1 cellular context compared by ENCODE assay signal in the genomic region with DNA sequence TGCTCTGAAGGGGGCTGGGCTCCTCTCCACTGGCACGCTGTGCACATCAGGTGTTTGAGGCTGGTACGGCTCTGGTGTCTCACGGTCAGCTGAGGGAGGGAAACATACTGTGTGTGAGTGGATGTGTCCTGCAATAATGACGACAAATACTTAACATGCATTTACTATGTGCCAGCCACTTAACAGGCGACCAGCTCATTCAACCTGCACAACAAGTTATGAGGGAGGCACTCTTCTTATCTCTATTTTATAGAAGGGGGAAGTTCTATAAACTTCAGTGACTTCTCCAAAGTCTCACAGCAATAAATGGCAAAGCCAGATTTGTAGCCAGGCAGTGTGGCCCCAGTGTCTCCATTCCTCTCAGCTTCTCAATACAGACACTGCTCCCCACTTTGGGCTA.
TF ChIP-seq lines count a peak whose summit lies in the region.

No MANE protein-coding gene starts in this region.

TF ChIP-seq in H1, 55 proteins besides CTCF, POLR2A, EP300 and RAD21 (continued from another document):
- TF ChIP-seq GTF2F1 (IDR thresholded peaks at IDR 0.05; ENCODE audit: borderline replicate concordance, low read depth, low read length) (no peak), SIX5 (IDR thresholded peaks at IDR 0.05; ENCODE audit: low read depth, low read length) (no peak), FOSL1 (IDR thresholded peaks at IDR 0.05; ENCODE audit: insufficient read depth, low read depth, low read length) (no peak), MAFK (IDR thresholded peaks at IDR 0.05; ENCODE audit: low read depth, low read length) (no peak), HDAC2 (IDR thresholded peaks at IDR 0.05; ENCODE audit: borderline replicate concordance in 1 of 2, low read depth in 2 of 2, low read length in 2 of 2) (no peak), EZH2 (IDR thresholded peaks at IDR 0.05; ENCODE audit: low read depth, low read length, severe bottlenecking) (no peak), BACH1 (IDR thresholded peaks at IDR 0.05; ENCODE audit: low read length) (no peak)
TF ChIP-seq in H1: peak in this region for 0.
